Comparison of ENCODE assay signal across 1 cellular context in the genomic region with DNA sequence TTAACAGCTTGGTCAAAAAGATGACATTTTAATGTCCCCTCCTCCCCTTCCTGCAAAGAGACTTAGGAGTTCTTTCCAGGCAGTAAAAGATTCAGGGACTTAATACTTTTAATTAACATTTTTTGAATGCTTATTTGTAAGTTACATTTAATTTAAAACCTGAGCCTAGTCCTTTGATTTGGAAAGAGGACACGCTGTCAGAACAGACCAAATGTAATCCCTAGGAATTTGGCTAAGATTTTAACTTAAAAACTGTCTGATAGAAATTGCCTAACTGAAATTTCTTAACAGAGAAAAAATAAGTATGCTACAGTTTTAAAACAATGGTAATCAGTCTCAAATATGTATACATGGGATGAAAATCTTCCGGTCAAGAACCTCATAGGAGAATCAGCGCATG.
TF ChIP-seq lines count a peak whose summit lies in the region.

No MANE protein-coding gene starts in this region.

TF ChIP-seq in SK-N-SH treated with all-trans-retinoic acid at 6 μM for 48 hours, 23 proteins besides CTCF, POLR2A, EP300 and RAD21 (continued from another document):
- TF ChIP-seq, protein P1, sequence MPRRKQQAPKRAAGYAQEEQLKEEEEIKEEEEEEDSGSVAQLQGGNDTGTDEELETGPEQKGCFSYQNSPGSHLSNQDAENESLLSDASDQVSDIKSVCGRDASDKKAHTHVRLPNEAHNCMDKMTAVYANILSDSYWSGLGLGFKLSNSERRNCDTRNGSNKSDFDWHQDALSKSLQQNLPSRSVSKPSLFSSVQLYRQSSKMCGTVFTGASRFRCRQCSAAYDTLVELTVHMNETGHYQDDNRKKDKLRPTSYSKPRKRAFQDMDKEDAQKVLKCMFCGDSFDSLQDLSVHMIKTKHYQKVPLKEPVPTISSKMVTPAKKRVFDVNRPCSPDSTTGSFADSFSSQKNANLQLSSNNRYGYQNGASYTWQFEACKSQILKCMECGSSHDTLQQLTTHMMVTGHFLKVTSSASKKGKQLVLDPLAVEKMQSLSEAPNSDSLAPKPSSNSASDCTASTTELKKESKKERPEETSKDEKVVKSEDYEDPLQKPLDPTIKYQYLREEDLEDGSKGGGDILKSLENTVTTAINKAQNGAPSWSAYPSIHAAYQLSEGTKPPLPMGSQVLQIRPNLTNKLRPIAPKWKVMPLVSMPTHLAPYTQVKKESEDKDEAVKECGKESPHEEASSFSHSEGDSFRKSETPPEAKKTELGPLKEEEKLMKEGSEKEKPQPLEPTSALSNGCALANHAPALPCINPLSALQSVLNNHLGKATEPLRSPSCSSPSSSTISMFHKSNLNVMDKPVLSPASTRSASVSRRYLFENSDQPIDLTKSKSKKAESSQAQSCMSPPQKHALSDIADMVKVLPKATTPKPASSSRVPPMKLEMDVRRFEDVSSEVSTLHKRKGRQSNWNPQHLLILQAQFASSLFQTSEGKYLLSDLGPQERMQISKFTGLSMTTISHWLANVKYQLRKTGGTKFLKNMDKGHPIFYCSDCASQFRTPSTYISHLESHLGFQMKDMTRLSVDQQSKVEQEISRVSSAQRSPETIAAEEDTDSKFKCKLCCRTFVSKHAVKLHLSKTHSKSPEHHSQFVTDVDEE (CRISPR knock-in tag; IDR thresholded peaks at IDR 0.05), result no peak
